In genomic region chr2:120525056-120526046, GRCh38 we compare ENCODE assay signal across 1 cellular context.
TF ChIP-seq lines count a peak whose summit lies in the region.

No MANE protein-coding gene starts in this region.

TF ChIP-seq in HepG2, 621 proteins besides CTCF, POLR2A, EP300 and RAD21 (continued from another document and continues in another):
- TF ChIP-seq ZNF280B (CRISPR knock-in tag; IDR thresholded peaks at IDR 0.05; ENCODE audit: borderline replicate concordance) (no peak; the same call in 1 of the 2 replicates), ATF1 (CRISPR knock-in tag; IDR thresholded peaks at IDR 0.05) (0 out of 2 replicates have a peak, but pooled peaks have one; percentile 34), ZKSCAN8 (CRISPR knock-in tag; IDR thresholded peaks at IDR 0.05; ENCODE audit: borderline replicate concordance) (peak; percentile 84; the same call in 1 of the 2 replicates), SP5 (CRISPR knock-in tag; IDR thresholded peaks at IDR 0.05; ENCODE audit: borderline replicate concordance, low read depth) (peak; percentile 94), ZFX (CRISPR knock-in tag; IDR thresholded peaks at IDR 0.05; ENCODE audit: low read depth) (peak; percentile 69), FOSL2 (CRISPR knock-in tag; IDR thresholded peaks at IDR 0.05) (peak; percentile 80), ZNF460 (CRISPR knock-in tag; IDR thresholded peaks at IDR 0.05; ENCODE audit: borderline replicate concordance) (no peak), FOXA3 (CRISPR knock-in tag; IDR thresholded peaks at IDR 0.05) (peak; percentile 93), ARNTL (CRISPR knock-in tag; IDR thresholded peaks at IDR 0.05) (peak; percentile 99), ZHX2 (IDR thresholded peaks at IDR 0.05; ENCODE audit: low read depth) (no peak), ZHX2 (CRISPR knock-in tag; IDR thresholded peaks at IDR 0.05; ENCODE audit: borderline replicate concordance) (0 out of 2 replicates have a peak, but pooled peaks have one; percentile 68), ZNF747 (CRISPR knock-in tag; IDR thresholded peaks at IDR 0.05; ENCODE audit: borderline replicate concordance) (no peak; the same call in 1 of the 2 replicates), ZNF724P (CRISPR knock-in tag; IDR thresholded peaks at IDR 0.05; ENCODE audit: borderline replicate concordance) (peak; percentile 94), ATF7-NPFF (CRISPR knock-in tag; IDR thresholded peaks at IDR 0.05; ENCODE audit: low read depth) (0 out of 2 replicates have a peak, but pooled peaks have one; percentile 25), AHR (CRISPR knock-in tag; IDR thresholded peaks at IDR 0.05) (0 out of 2 replicates have a peak, but pooled peaks have one; percentile 60), NFYB (CRISPR knock-in tag; IDR thresholded peaks at IDR 0.05) (no peak), HOXA5 (CRISPR knock-in tag; IDR thresholded peaks at IDR 0.05) (0 out of 2 replicates have a peak, but pooled peaks have one; percentile 51), CREM (IDR thresholded peaks at IDR 0.05) (peak; percentile 82; the same call in 1 of the 2 replicates), CREM (CRISPR knock-in tag; IDR thresholded peaks at IDR 0.05) (no peak), ZNF496 (CRISPR knock-in tag; IDR thresholded peaks at IDR 0.05; ENCODE audit: insufficient replicate concordance) (no peak), ZNF230 (CRISPR knock-in tag; IDR thresholded peaks at IDR 0.05) (0 out of 2 replicates have a peak, but pooled peaks have one; percentile 53), SRF (IDR thresholded peaks at IDR 0.05; ENCODE audit: low read depth, low read length) (no peak), TEAD2 (CRISPR knock-in tag; IDR thresholded peaks at IDR 0.05) (no peak), ZIK1 (CRISPR knock-in tag; IDR thresholded peaks at IDR 0.05; ENCODE audit: borderline replicate concordance, low read depth) (peak; percentile 69; the same call in 1 of the 2 replicates), FOSL1 (CRISPR knock-in tag; IDR thresholded peaks at IDR 0.05; ENCODE audit: borderline replicate concordance) (no peak), ZSCAN12 (CRISPR knock-in tag; IDR thresholded peaks at IDR 0.05) (no peak), ARID5B (CRISPR knock-in tag; IDR thresholded peaks at IDR 0.05) (peak; percentile 99), ZNF136 (CRISPR knock-in tag; IDR thresholded peaks at IDR 0.05; ENCODE audit: low read depth) (peak; percentile 55; the same call in 1 of the 2 replicates), ATF4 (CRISPR knock-in tag; IDR thresholded peaks at IDR 0.05) (no peak), TFDP1 (CRISPR knock-in tag; IDR thresholded peaks at IDR 0.05; ENCODE audit: borderline replicate concordance) (peak; percentile 61; the same call in 1 of the 2 replicates), MBNL3 (CRISPR knock-in tag; conservative IDR thresholded peaks at IDR 0.05) (no peak), HOXD1 (CRISPR knock-in tag; IDR thresholded peaks at IDR 0.05) (no peak; the same call in 1 of the 2 replicates), GABPA (IDR thresholded peaks at IDR 0.05; ENCODE audit: low read depth, low read length) (0 out of 2 replicates have a peak, but pooled peaks have one; percentile 9), GABPA (CRISPR knock-in tag; IDR thresholded peaks at IDR 0.05; ENCODE audit: low read depth) (peak; percentile 81), CREB3 (CRISPR knock-in tag; IDR thresholded peaks at IDR 0.05) (no peak), ZBTB42 (CRISPR knock-in tag; IDR thresholded peaks at IDR 0.05) (no peak), ZNF580 (CRISPR knock-in tag; IDR thresholded peaks at IDR 0.05; ENCODE audit: borderline replicate concordance, low read depth) (peak; percentile 92; the same call in 1 of the 2 replicates), ATF2 (CRISPR knock-in tag; IDR thresholded peaks at IDR 0.05) (peak; percentile 84; the same call in 1 of the 2 replicates), RNF2 (conservative IDR thresholded peaks at IDR 0.05; ENCODE audit: low read depth) (peak; percentile 62; the same call in 1 of the 2 replicates), ZNF337 (CRISPR knock-in tag; IDR thresholded peaks at IDR 0.05; ENCODE audit: borderline replicate concordance, low read depth) (peak; percentile 86), ZNF234 (CRISPR knock-in tag; conservative IDR thresholded peaks at IDR 0.05) (no peak), ZNF780A (CRISPR knock-in tag; IDR thresholded peaks at IDR 0.05) (no peak), NRL (CRISPR knock-in tag; IDR thresholded peaks at IDR 0.05; ENCODE audit: borderline replicate concordance) (0 out of 2 replicates have a peak, but pooled peaks have one; percentile 10)
